ENCODE assay signal across 25 cellular contexts in genomic region chr1:176543360-176544136, GRCh38.
"Had no signal": no experiment of that assay in that cellular context is flagged by ENCODE, and none has a peak within 500 bp of the region (broad histone marks: within the 10 kb centered on the region; RNA-seq: fewer than 3 reads in every experiment).

No MANE protein-coding gene starts in this region.

- H3K4me3 ChIP-seq: esophagus muscularis mucosa, lung, neural progenitor cell, prostate gland, right lobe of liver, spleen, stomach, thoracic aorta, transverse colon had no signal

- H3K79me2 ChIP-seq: parathyroid adenoma had no signal

- H3K27me3 ChIP-seq: foreskin keratinocyte, neural progenitor cell, right lobe of liver, stomach, transverse colon had no signal

- DNase-seq: effector memory CD8-positive, alpha-beta T cell; foreskin keratinocyte; immature natural killer cell; left cardiac atrium; left ventricle myocardium superior; mesenchymal stem cell; midbrain; occipital lobe; retina; right lobe of liver; spleen; stimulated activated CD4-positive, alpha-beta T cell treated with anti-CD3 and anti-CD28 coated beads, Interleukin-15, amount 100 ng/mL, for 24 hours; stimulated activated CD4-positive, alpha-beta T cell treated with anti-CD3 and anti-CD28 coated beads, Interleukin-1b, Interleukin-23, amount 100 ng/mL, for 48 hours; stimulated activated CD4-positive, alpha-beta T cell treated with anti-CD3 and anti-CD28 coated beads, Interleukin-4, amount 100 ng/mL, for 24 hours; stimulated activated naive CD4-positive, alpha-beta T cell; stomach; substantia nigra; transverse colon had no signal

- H3K27ac ChIP-seq: epithelial cell of prostate, esophagus muscularis mucosa, foreskin keratinocyte, neural progenitor cell, parathyroid adenoma, prostate gland, right lobe of liver, spleen, stomach, thoracic aorta, transverse colon had no signal

- H3K4me1 ChIP-seq: esophagus muscularis mucosa, foreskin keratinocyte, neural progenitor cell, parathyroid adenoma, prostate gland, spleen, stomach, transverse colon had no signal

- H3K36me3 ChIP-seq: esophagus muscularis mucosa, neural progenitor cell, prostate gland, right lobe of liver, spleen, stomach, thoracic aorta, transverse colon had no signal

- H2AFZ ChIP-seq: neural progenitor cell, parathyroid adenoma had no signal

- H3K4me2 ChIP-seq: neural progenitor cell had no signal

- H3K9me3 ChIP-seq: esophagus muscularis mucosa, prostate gland, spleen, stomach, thoracic aorta, transverse colon had no signal
